Comparison of ENCODE assay signal across 14 cellular contexts in the genomic region with DNA sequence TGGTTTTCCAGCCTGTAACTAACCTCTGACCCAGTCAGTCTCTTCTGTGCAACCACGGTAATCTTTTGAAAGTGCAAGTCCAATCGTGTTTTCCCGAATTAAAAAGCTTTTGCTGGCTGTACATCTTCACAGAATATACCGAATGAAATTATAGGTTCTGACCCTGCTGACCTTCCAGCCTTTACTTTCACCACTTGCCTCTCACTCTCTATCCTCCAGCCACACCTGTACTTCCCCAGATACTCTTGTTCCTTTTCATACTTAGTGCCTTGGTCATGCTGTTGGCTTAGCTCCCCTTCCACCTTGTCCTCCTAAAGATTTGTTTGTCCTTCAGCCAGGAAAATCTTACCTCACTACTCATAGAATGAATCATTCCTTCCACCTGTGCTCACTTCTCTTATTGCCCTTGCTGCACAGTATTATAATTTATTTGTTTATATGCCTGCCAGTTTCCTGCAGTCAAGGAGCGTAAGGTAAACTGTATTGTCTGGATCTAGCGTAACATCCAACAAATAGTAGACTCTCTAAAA. TPM values are rescaled to one million over a fixed set of nuclear protein-coding genes. Genes with fewer than 3 reads are reported as not detected.
A peak's percentile ranks its signal among the peaks of the same experiment; 100 is the strongest.
DNase-seq lines count a peak whose midpoint lies in the region; ATAC-seq and TF ChIP-seq lines count a peak whose summit lies in the region.
"Had no signal": no experiment of that assay in that cellular context is flagged by ENCODE, and none has a peak within 500 bp of the region (broad histone marks: within the 10 kb centered on the region; RNA-seq: fewer than 3 reads in every experiment).

No MANE protein-coding gene starts in this region.

- no peaks in the 10 kb centered on the region for H3K27me3 ChIP-seq in tibial artery

- H3K27me3 Mint-ChIP-seq in stimulated activated naive CD8-positive, alpha-beta T cell treated with anti-CD3 and anti-CD28 coated beads, Interleukin-15, Interleukin-2, amounts not matched to agents 100 ng/mL and 50 ng/mL, for 24 hours, result no peaks in the 10 kb centered on the region
- no peaks in the 10 kb centered on the region for H3K27me3 Mint-ChIP-seq in stimulated activated naive CD8-positive, alpha-beta T cell treated with anti-CD3 and anti-CD28 coated beads, Interleukin-15, amount 100 ng/mL, for 72 hours
- H3K27me3 Mint-ChIP-seq in activated T-helper 2 cell treated with anti-CD3 and anti-CD28 coated beads, Interferon-gamma antibody, Interleukin-2, Interleukin-4, amounts not matched to agents 10 μg/mL and 5 μg/mL and 100 μg/mL, durations not matched to agents 14 hours and 24 hours and 36 hours (ENCODE audit: low read depth), result peaks cover 10% of the 10 kb centered on the region

- no peak overlapping the region for H3K4me3 Mint-ChIP-seq in stimulated activated naive CD8-positive, alpha-beta T cell treated with anti-CD3 and anti-CD28 coated beads, Interleukin-15, Interleukin-2, amounts not matched to agents 100 ng/mL and 50 ng/mL, for 24 hours
- H3K4me3 Mint-ChIP-seq in stimulated activated naive CD8-positive, alpha-beta T cell treated with anti-CD3 and anti-CD28 coated beads, Interleukin-15, amount 100 ng/mL, for 72 hours, result no peak overlapping the region
- no peak overlapping the region for H3K4me3 Mint-ChIP-seq in activated T-helper 2 cell treated with anti-CD3 and anti-CD28 coated beads, Interferon-gamma antibody, Interleukin-2, Interleukin-4, amounts not matched to agents 10 μg/mL and 5 μg/mL and 100 μg/mL, durations not matched to agents 14 hours and 24 hours and 36 hours (ENCODE audit: low read depth)

- H3K4me1 ChIP-seq in mucosa of descending colon (ENCODE audit: low read depth) (peaks cover 16% of the 10 kb centered on the region), urinary bladder (ENCODE audit: insufficient read depth) (peaks cover 2% of the 10 kb centered on the region), tibial artery (peaks cover 9 to 26% (median 17%) of the 10 kb centered on the region in 4 donors)
- H3K4me1 ChIP-seq: prostate gland had no signal

- H3K27ac Mint-ChIP-seq in stimulated activated naive CD8-positive, alpha-beta T cell treated with anti-CD3 and anti-CD28 coated beads, Interleukin-15, Interleukin-2, amounts not matched to agents 100 ng/mL and 50 ng/mL, for 24 hours, result peak overlapping the region; percentile 74
- H3K27ac Mint-ChIP-seq in stimulated activated naive CD8-positive, alpha-beta T cell treated with anti-CD3 and anti-CD28 coated beads, Interleukin-15, amount 100 ng/mL, for 72 hours, result peak overlapping the region in 1 of 2 donors; percentile 82
- H3K27ac Mint-ChIP-seq in activated T-helper 2 cell treated with anti-CD3 and anti-CD28 coated beads, Interferon-gamma antibody, Interleukin-2, Interleukin-4, amounts not matched to agents 10 μg/mL and 5 μg/mL and 100 μg/mL, durations not matched to agents 14 hours and 24 hours and 36 hours, result peak overlapping the region; percentile 5

- H3K4me1 Mint-ChIP-seq in stimulated activated naive CD8-positive, alpha-beta T cell treated with anti-CD3 and anti-CD28 coated beads, Interleukin-15, Interleukin-2, amounts not matched to agents 100 ng/mL and 50 ng/mL, for 24 hours (ENCODE audit: low read depth), result peaks cover 41% of the 10 kb centered on the region
- H3K4me1 Mint-ChIP-seq in stimulated activated naive CD8-positive, alpha-beta T cell treated with anti-CD3 and anti-CD28 coated beads, Interleukin-15, amount 100 ng/mL, for 72 hours, result peaks cover 25% of the 10 kb centered on the region
- H3K4me1 Mint-ChIP-seq in activated T-helper 2 cell treated with anti-CD3 and anti-CD28 coated beads, Interferon-gamma antibody, Interleukin-2, Interleukin-4, amounts not matched to agents 10 μg/mL and 5 μg/mL and 100 μg/mL, durations not matched to agents 14 hours and 24 hours and 36 hours (ENCODE audit: low read depth), result peaks cover 27% of the 10 kb centered on the region

- no peaks in the 10 kb centered on the region for H3K9me3 ChIP-seq in mucosa of descending colon
- no peaks in the 10 kb centered on the region for H3K9me3 ChIP-seq in tibial artery
- H3K9me3 ChIP-seq: lower lobe of right lung, prostate gland had no signal

- DNase-seq in stimulated activated naive CD8-positive, alpha-beta T cell treated with anti-CD3 and anti-CD28 coated beads, Interleukin-15, amount 100 ng/mL, for 72 hours, result no peak
- no peak for DNase-seq in activated T-helper 2 cell treated with anti-CD3 and anti-CD28 coated beads, Interferon-gamma antibody, Interleukin-2, Interleukin-4, amounts not matched to agents 10 μg/mL and 5 μg/mL and 100 μg/mL, durations not matched to agents 14 hours and 24 hours and 36 hours (ENCODE audit: low spot score)
- DNase-seq in mucosa of descending colon (peak in 1 of 3 donors; percentile 26), activated gamma-delta T cell treated with Interleukin-2 at 50 U/mL for 16 hours (no peak), tibial artery (no peak)
- DNase-seq: activated CD4-positive, alpha-beta T cell treated with anti-CD3 and anti-CD28 coated beads for 1 hour; lower lobe of right lung; NCI-H187; stimulated activated CD4-positive, alpha-beta T cell treated with anti-CD3 and anti-CD28 coated beads, Interleukin-2, amount 100 ng/mL, for 48 hours; stimulated activated naive CD8-positive, alpha-beta T cell treated with anti-CD3 and anti-CD28 coated beads, Interleukin-15, Interleukin-2, amounts not matched to agents 100 U/mL and 50 U/mL, for 24 hours had no signal

- H3K27ac ChIP-seq in urinary bladder (ENCODE audit: low read depth), result peak overlapping the region; percentile 15
- no peak overlapping the region for H3K27ac ChIP-seq in tibial artery
- H3K27ac ChIP-seq: lower lobe of right lung, prostate gland had no signal

- no peak overlapping the region for H3K4me3 ChIP-seq in mucosa of descending colon
- no peak overlapping the region for H3K4me3 ChIP-seq in urinary bladder (ENCODE audit: low read depth, low read length)
- no peak overlapping the region for H3K4me3 ChIP-seq in tibial artery
- H3K4me3 ChIP-seq: lower lobe of right lung, prostate gland had no signal

- intact Hi-C loops in activated T-helper 2 cell treated with anti-CD3 and anti-CD28 coated beads, Interferon-gamma antibody, Interleukin-2, Interleukin-4, amounts not matched to agents 10 μg/mL and 5 μg/mL and 100 μg/mL, durations not matched to agents 14 hours and 24 hours and 36 hours (cut with micrococcal nuclease), result loop anchor here (10.0 kb wide), 1 partner anchor 963 kb away; a partner anchor contains a TSS
- intact Hi-C loops in mucosa of descending colon (cut with DNase I, micrococcal nuclease) (loop anchor here in 1 of 2 donors (5.0 kb wide), 1 partner anchor 39 kb away; a partner anchor contains a TSS), tibial artery (cut with DNase I; ENCODE audit: low total_unique reads) (no loop called here)

- no peaks in the 10 kb centered on the region for H3K9me3 Mint-ChIP-seq in stimulated activated naive CD8-positive, alpha-beta T cell treated with anti-CD3 and anti-CD28 coated beads, Interleukin-15, Interleukin-2, amounts not matched to agents 100 ng/mL and 50 ng/mL, for 24 hours
- no peaks in the 10 kb centered on the region for H3K9me3 Mint-ChIP-seq in stimulated activated naive CD8-positive, alpha-beta T cell treated with anti-CD3 and anti-CD28 coated beads, Interleukin-15, amount 100 ng/mL, for 72 hours
- no peaks in the 10 kb centered on the region for H3K9me3 Mint-ChIP-seq in activated T-helper 2 cell treated with anti-CD3 and anti-CD28 coated beads, Interferon-gamma antibody, Interleukin-2, Interleukin-4, amounts not matched to agents 10 μg/mL and 5 μg/mL and 100 μg/mL, durations not matched to agents 14 hours and 24 hours and 36 hours

- ATAC-seq in stimulated activated naive CD8-positive, alpha-beta T cell treated with anti-CD3 and anti-CD28 coated beads, Interleukin-15, amount 100 ng/mL, for 72 hours, result no peak
- ATAC-seq in mucosa of descending colon, result peak; percentile 36
- ATAC-seq in GM21825 (IDR thresholded peaks at IDR 0.05; ENCODE audit: unreplicated experiment), result no peak
- ATAC-seq: lower lobe of right lung; stimulated activated naive CD8-positive, alpha-beta T cell treated with anti-CD3 and anti-CD28 coated beads, Interleukin-15, Interleukin-2, amounts not matched to agents 100 U/mL and 50 U/mL, for 24 hours had no signal

- 88% methylated on average over 6 of the region's 6 CpGs for WGBS in urinary bladder

- H3K36me3 ChIP-seq in mucosa of descending colon (ENCODE audit: low read depth) (peaks cover 5% of the 10 kb centered on the region), urinary bladder (ENCODE audit: insufficient read depth) (no peaks in the 10 kb centered on the region), tibial artery (no peaks in the 10 kb centered on the region)
- H3K36me3 ChIP-seq: lower lobe of right lung, prostate gland had no signal

- H3K36me3 Mint-ChIP-seq in stimulated activated naive CD8-positive, alpha-beta T cell treated with anti-CD3 and anti-CD28 coated beads, Interleukin-15, Interleukin-2, amounts not matched to agents 100 ng/mL and 50 ng/mL, for 24 hours (ENCODE audit: low read depth), result no peaks in the 10 kb centered on the region
- H3K36me3 Mint-ChIP-seq in activated T-helper 2 cell treated with anti-CD3 and anti-CD28 coated beads, Interferon-gamma antibody, Interleukin-2, Interleukin-4, amounts not matched to agents 10 μg/mL and 5 μg/mL and 100 μg/mL, durations not matched to agents 14 hours and 24 hours and 36 hours (ENCODE audit: low read depth), result peaks cover 3% of the 10 kb centered on the region

- TF ChIP-seq CTCF in mucosa of descending colon (IDR thresholded peaks at IDR 0.05) (no peak), tibial artery (IDR thresholded peaks at IDR 0.05) (no peak)

RNA-seq across cellular contexts. Expression of a gene that starts 2.3 kb away (rescaled TPM):
- 21.5 and 22.4 TPM in 2 replicates for total RNA-seq in activated T-helper 2 cell treated with anti-CD3 and anti-CD28 coated beads, Interferon-gamma antibody, Interleukin-2, Interleukin-4, amounts not matched to agents 10 μg/mL and 5 μg/mL and 100 μg/mL, durations not matched to agents 14 hours and 24 hours and 36 hours
- total RNA-seq in mucosa of descending colon (10 to 100 TPM; 20.8 to 32.3 (median 23.4) TPM), urinary bladder (61.2 TPM)
- 27.6 TPM for polyA plus RNA-seq in urinary bladder

RNA-seq across cellular contexts. Expression of a gene that starts 41.3 kb away (rescaled TPM):
- 33.8 and 35.4 TPM in 2 replicates for total RNA-seq in activated T-helper 2 cell treated with anti-CD3 and anti-CD28 coated beads, Interferon-gamma antibody, Interleukin-2, Interleukin-4, amounts not matched to agents 10 μg/mL and 5 μg/mL and 100 μg/mL, durations not matched to agents 14 hours and 24 hours and 36 hours
- total RNA-seq in mucosa of descending colon (10 to 100 TPM; 19.6 to 26.2 (median 20.2) TPM), urinary bladder (66.2 TPM)
- 13.2 TPM for polyA plus RNA-seq in urinary bladder

RNA-seq across cellular contexts. Expression of a gene that starts 41.4 kb away (rescaled TPM):
- total RNA-seq in activated T-helper 2 cell treated with anti-CD3 and anti-CD28 coated beads, Interferon-gamma antibody, Interleukin-2, Interleukin-4, amounts not matched to agents 10 μg/mL and 5 μg/mL and 100 μg/mL, durations not matched to agents 14 hours and 24 hours and 36 hours, result 19.4 and 19.9 TPM in 2 replicates
- total RNA-seq in mucosa of descending colon (10 to 100 TPM; 13.2 to 19.2 (median 16.6) TPM), urinary bladder (23.7 TPM)
- 21.8 TPM for polyA plus RNA-seq in urinary bladder
